8 cellular contexts compared by ENCODE assay signal in the genomic region with DNA sequence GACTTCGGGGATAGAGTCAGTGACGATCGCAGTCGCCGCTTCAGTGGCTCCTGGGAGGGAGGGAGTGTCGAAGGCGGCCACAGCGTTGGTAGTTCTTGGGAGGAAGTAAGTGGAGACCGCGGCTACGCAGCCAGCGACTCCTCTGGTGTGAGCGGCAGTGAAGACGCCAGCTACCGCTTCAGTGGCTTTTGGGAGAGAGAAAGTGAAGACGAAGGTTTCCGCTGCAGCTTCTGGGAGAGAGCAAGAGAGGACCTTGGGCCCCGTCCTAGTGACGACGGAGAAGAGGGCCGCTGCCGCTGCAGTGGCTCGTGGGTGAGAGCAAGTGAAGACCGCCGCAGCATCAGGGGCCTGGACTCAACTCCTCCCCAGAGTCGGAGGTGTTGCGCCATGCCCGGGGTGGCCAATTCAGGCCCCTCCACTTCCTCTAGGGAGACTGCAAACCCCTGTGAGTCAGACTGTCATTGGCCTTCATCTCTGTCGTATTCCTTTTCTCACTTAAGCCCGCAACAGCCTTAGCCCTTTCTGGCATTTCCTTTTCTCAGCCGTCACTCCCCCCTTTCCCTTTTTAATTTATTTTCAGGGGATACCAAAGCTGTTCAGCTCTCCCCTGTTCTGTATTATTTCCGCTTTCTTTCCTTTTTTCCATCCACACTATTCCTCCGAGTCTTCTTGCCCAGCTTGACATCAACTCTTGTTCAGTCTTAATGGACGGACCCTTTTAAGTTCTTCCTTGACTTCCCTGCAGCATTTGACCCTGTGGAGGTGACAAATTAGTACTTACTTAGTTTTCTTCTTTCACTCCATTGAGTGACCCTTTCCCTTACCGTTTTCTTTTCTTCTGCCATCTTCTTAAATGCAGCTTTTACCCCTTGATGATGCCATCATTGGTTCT. TPM values are rescaled to one million over a fixed set of nuclear protein-coding genes. Genes with fewer than 3 reads are reported as not detected.
DNase-seq lines count a peak whose midpoint lies in the region; ATAC-seq and TF ChIP-seq lines count a peak whose summit lies in the region.

No MANE protein-coding gene starts in this region.

- DNase-seq in Ammon's horn (ENCODE audit: low spot score): peak; percentile 56
- DNase-seq in SIG-M5 treated with dmso at 0.1 percent for 504 hours (lab: John Stamatoyannopoulos, UW; ENCODE audit: unreplicated experiment): peak; percentile 91
- DNase-seq in activated gamma-delta T cell treated with anti-CD3 and anti-CD28 coated beads, Interleukin-2, amount 50 U/mL, for 16 hours (ENCODE audit: low read depth): peak; percentile 41
- peak in 42 of 56 donors; percentile 4 to 62 (median 36) for DNase-seq in nucleus accumbens (lab: John Stamatoyannopoulos, UW)
- DNase-seq in thoracic aorta (ENCODE audit: low spot score): peak; percentile 37

- TF ChIP-seq CTCF in gastroesophageal sphincter (IDR thresholded peaks at IDR 0.05): no peak
- no peak for TF ChIP-seq CTCF in thoracic aorta (IDR thresholded peaks at IDR 0.05)

- peak overlapping the region; percentile 63 to 84 for H3K4me3 ChIP-seq in gastroesophageal sphincter
- H3K4me3 ChIP-seq in thoracic aorta: peak overlapping the region; percentile 92

- H3K4me1 ChIP-seq in gastroesophageal sphincter (peaks cover 0 to 47% (median 27%) of the 10 kb centered on the region in 3 donors), thoracic aorta (ENCODE audit: control insufficient read depth in 1 of 2, low read depth in 2 of 2) (peaks cover 12 to 35% of the 10 kb centered on the region in 2 donors)

- 2 to 13% methylated on average over 2 to 19 of the region's 35 CpGs for WGBS in gastroesophageal sphincter (ENCODE audit: low coverage in 1 of 2), 2 donors

- H3K9me3 ChIP-seq in gastroesophageal sphincter (no peaks in the 10 kb centered on the region), thoracic aorta (no peaks in the 10 kb centered on the region)

- no peak for TF ChIP-seq EP300 in gastroesophageal sphincter (IDR thresholded peaks at IDR 0.05)

- TF ChIP-seq POLR2A in gastroesophageal sphincter (IDR thresholded peaks at IDR 0.05): peak; percentile 51 to 53

- peak overlapping the region; percentile 54 to 93 (median 92) for H3K27ac ChIP-seq in gastroesophageal sphincter
- peak overlapping the region; percentile 94 to 96 for H3K27ac ChIP-seq in thoracic aorta

- H3K27me3 ChIP-seq in gastroesophageal sphincter (no peaks in the 10 kb centered on the region), thoracic aorta (replicated peaks; ENCODE audit: insufficient read depth) (no peaks in the 10 kb centered on the region)

- ATAC-seq in GM19023 (IDR thresholded peaks at IDR 0.05; ENCODE audit: unreplicated experiment): peak; percentile 50
- ATAC-seq in HG03139 (IDR thresholded peaks at IDR 0.05; ENCODE audit: unreplicated experiment): peak; percentile 59
- peak; percentile 88 for ATAC-seq in gastroesophageal sphincter
- peak; percentile 62 for ATAC-seq in thoracic aorta (ENCODE audit: insufficient number of reproducible peaks, low FRiP score, low read depth)

- H3K36me3 ChIP-seq in gastroesophageal sphincter (peaks cover 0 to 39% of the 10 kb centered on the region in 2 donors), thoracic aorta (peaks cover 21% of the 10 kb centered on the region)

RNA-seq across cellular contexts. Expression of a gene that starts 1.0 kb away (rescaled TPM):
- total RNA-seq in gastroesophageal sphincter (10 to 100 TPM in 3 of 4 donors, 1 to 10 TPM in 1; 9.3 to 13.3 (median 13.2) TPM), thoracic aorta (10 to 100 TPM; 11.6 to 25.6 TPM)

RNA-seq across cellular contexts. Expression of a gene that starts 37.6 kb away (rescaled TPM):
- 10 to 100 TPM; 32.2 to 91.7 (median 60.6) TPM for total RNA-seq in gastroesophageal sphincter
- 100 to 1,000 TPM in 1 of 2 donors, 10 to 100 TPM in 1; 73.4 to 114 TPM for total RNA-seq in thoracic aorta

Comparison
In these comparisons a context has a peak if more than half of its experiments do, and no peak if none do; other contexts are left out.
1. Peak in every context shown above with its lines: DNase-seq, ATAC-seq, H3K4me3 ChIP-seq and H3K27ac ChIP-seq.
2. DNase-seq: peak in every context shown above with its lines; median percentile 91 in SIG-M5 treated with dmso at 0.1 percent for 504 hours; 56 in Ammon's horn; 41 in activated gamma-delta T cell treated with anti-CD3 and anti-CD28 coated beads, Interleukin-2, amount 50 U/mL, for 16 hours; 37 in thoracic aorta; 36 in nucleus accumbens.